Comparison of ENCODE assay signal across 1 cellular context in genomic region chr11:68270334-68271022, GRCh38.
TF ChIP-seq lines count a peak whose summit lies in the region.

No MANE protein-coding gene starts in this region.

TF ChIP-seq in H1, 55 proteins besides CTCF, POLR2A, EP300 and RAD21 (continued from another document):
- TF ChIP-seq EZH2 (IDR thresholded peaks at IDR 0.05; ENCODE audit: low read depth, low read length, severe bottlenecking): no peak
- TF ChIP-seq RBBP5 (IDR thresholded peaks at IDR 0.05; ENCODE audit: borderline replicate concordance, low read depth, low read length): no peak
- TF ChIP-seq SIN3A (conservative IDR thresholded peaks at IDR 0.05 in 1 of 2, IDR thresholded peaks at IDR 0.05 in 1 of 2; ENCODE audit: low read depth in 1 of 2, low read length in 2 of 2): no peak
- no peak for TF ChIP-seq RFX5 (IDR thresholded peaks at IDR 0.05; ENCODE audit: borderline replicate concordance, low read depth, low read length)
- TF ChIP-seq EGR1 (IDR thresholded peaks at IDR 0.05; ENCODE audit: borderline replicate concordance, low read depth, low read length): no peak
- TF ChIP-seq GABPA (IDR thresholded peaks at IDR 0.05; ENCODE audit: borderline replicate concordance, insufficient read depth, low read length): no peak
- no peak for TF ChIP-seq HDAC2 (IDR thresholded peaks at IDR 0.05; ENCODE audit: borderline replicate concordance in 1 of 2, low read depth in 2 of 2, low read length in 2 of 2)
- TF ChIP-seq SUZ12 (IDR thresholded peaks at IDR 0.05; ENCODE audit: low read length): no peak
- TF ChIP-seq MAFK (IDR thresholded peaks at IDR 0.05; ENCODE audit: low read depth, low read length): no peak
- no peak for TF ChIP-seq ASH2L (IDR thresholded peaks at IDR 0.05; ENCODE audit: low read length)
- TF ChIP-seq SP1 (IDR thresholded peaks at IDR 0.05; ENCODE audit: low read depth, low read length): no peak
- TF ChIP-seq CHD7 (IDR thresholded peaks at IDR 0.05; ENCODE audit: insufficient replicate concordance, low read length): no peak
TF ChIP-seq in H1: peak in this region for 0.
